9 cellular contexts compared by ENCODE assay signal in genomic region chr16:65070831-65071230, GRCh38.
DNase-seq lines count a peak whose midpoint lies in the region.
"Had no signal": no experiment of that assay in that cellular context is flagged by ENCODE, and none has a peak within 500 bp of the region (broad histone marks: within the 10 kb centered on the region; RNA-seq: fewer than 3 reads in every experiment).

No MANE protein-coding gene starts in this region.

- H3K27me3 Mint-ChIP-seq in activated T-cell treated with anti-CD3 and anti-CD28 coated beads, Interleukin-2, amount 50 U/mL, for 24 hours, result no peaks in the 10 kb centered on the region
- H3K27me3 Mint-ChIP-seq: activated B cell treated with CpG ODN at 0.5 μM for 24 hours had no signal

- peaks cover 17% of the 10 kb centered on the region for H3K9me3 Mint-ChIP-seq in activated T-cell treated with anti-CD3 and anti-CD28 coated beads, Interleukin-2, amount 50 U/mL, for 24 hours
- H3K9me3 Mint-ChIP-seq: activated B cell treated with CpG ODN at 0.5 μM for 24 hours had no signal

- no peak overlapping the region for H3K4me3 Mint-ChIP-seq in activated T-cell treated with anti-CD3 and anti-CD28 coated beads, Interleukin-2, amount 50 U/mL, for 24 hours
- H3K4me3 Mint-ChIP-seq: activated B cell treated with CpG ODN at 0.5 μM for 24 hours had no signal

- no peaks in the 10 kb centered on the region for H3K36me3 Mint-ChIP-seq in activated T-cell treated with anti-CD3 and anti-CD28 coated beads, Interleukin-2, amount 50 U/mL, for 24 hours (ENCODE audit: low read depth)

- DNase-seq in DMS153 treated with DMSO at 0.1 percent for 48 hours (lab: John Stamatoyannopoulos, UW; ENCODE audit: unreplicated experiment) (peak; percentile 2), SW480 (ENCODE audit: low spot score) (peak; percentile 83), glomerular visceral epithelial cell (ENCODE audit: extremely low spot score) (peak; percentile 84), pons (ENCODE audit: low spot score) (peak; percentile 99), GOT3 (lab: John Stamatoyannopoulos, UW) (no peak), T-helper 9 cell (no peak)
- DNase-seq in activated T-cell treated with anti-CD3 and anti-CD28 coated beads, Interleukin-2, amount 50 U/mL, for 24 hours, result no peak
- no peak for DNase-seq in activated T-cell treated with anti-CD3 and anti-CD28 coated beads, Interleukin-2, amount 50 U/mL, for 1 hour
- DNase-seq: activated B cell treated with CpG ODN at 0.5 μM for 24 hours had no signal

- H3K27ac Mint-ChIP-seq in activated T-cell treated with anti-CD3 and anti-CD28 coated beads, Interleukin-2, amount 50 U/mL, for 24 hours, result no peak overlapping the region
- H3K27ac Mint-ChIP-seq: activated B cell treated with CpG ODN at 0.5 μM for 24 hours had no signal

- no peaks in the 10 kb centered on the region for H3K4me1 Mint-ChIP-seq in activated T-cell treated with anti-CD3 and anti-CD28 coated beads, Interleukin-2, amount 50 U/mL, for 24 hours (ENCODE audit: low read depth)
- H3K4me1 Mint-ChIP-seq: activated B cell treated with CpG ODN at 0.5 μM for 24 hours had no signal

Comparison
In these comparisons a context has a peak if more than half of its experiments do, and no peak if none do; other contexts are left out.
1. DNase-seq: peak in DMS153 treated with DMSO at 0.1 percent for 48 hours (single experiment), SW480 (single experiment), glomerular visceral epithelial cell (single experiment) and pons (single experiment); none in GOT3 (single experiment), T-helper 9 cell (single experiment), activated T-cell treated with anti-CD3 and anti-CD28 coated beads, Interleukin-2, amount 50 U/mL, for 24 hours (single experiment) and activated T-cell treated with anti-CD3 and anti-CD28 coated beads, Interleukin-2, amount 50 U/mL, for 1 hour (single experiment).